15 cellular contexts compared by ENCODE assay signal in genomic region chr20:61256365-61256764, GRCh38. TPM values are rescaled to one million over a fixed set of nuclear protein-coding genes. Genes with fewer than 3 reads are reported as not detected.
DNase-seq lines count a peak whose midpoint lies in the region; FAIRE-seq and TF ChIP-seq lines count a peak whose summit lies in the region.
"Had no signal": no experiment of that assay in that cellular context is flagged by ENCODE, and none has a peak within 500 bp of the region (broad histone marks: within the 10 kb centered on the region; RNA-seq: fewer than 3 reads in every experiment).

No MANE protein-coding gene starts in this region.

- intact Hi-C loops in tibial artery (cut with DNase I; ENCODE audit: low total_unique reads) = no loop called here

- H2AK5ac ChIP-seq in H1 (ENCODE audit: low read depth, low read length) = no peak overlapping the region

- H4K8ac ChIP-seq in H1 (ENCODE audit: extremely low read depth, insufficient read depth, low read length) = no peak overlapping the region

- H2BK12ac ChIP-seq in H1 (ENCODE audit: low read depth, low read length) = 0 out of 2 replicates have a peak overlapping the region, but pooled peaks have one; percentile 46

- H3K36me3 Mint-ChIP-seq in activated naive CD8-positive, alpha-beta T cell = no peaks in the 10 kb centered on the region
- no peaks in the 10 kb centered on the region for H3K36me3 Mint-ChIP-seq in activated naive CD8-positive, alpha-beta T cell treated with anti-CD3 and anti-CD28 coated beads for 36 hours
- H3K36me3 Mint-ChIP-seq in progenitor cell of endocrine pancreas (ENCODE audit: insufficient read depth) = no peaks in the 10 kb centered on the region
- H3K36me3 Mint-ChIP-seq: CD4-positive, CD25-positive, alpha-beta regulatory T cell had no signal

- H3K27me3 ChIP-seq in H1 (replicated peaks in 1 of 4; ENCODE audit: control insufficient read depth in 3 of 4, extremely low read depth in 1 of 4, insufficient read depth in 3 of 4, low read length in 3 of 4) (peaks cover 7 to 41% (median 33%) of the 10 kb centered on the region in 4 experiments), skeletal muscle satellite cell (ENCODE audit: control insufficient read depth, insufficient read depth, low read length) (no peaks in the 10 kb centered on the region), tibial artery (peaks cover 0 to 48% of the 10 kb centered on the region in 2 donors)

- H2AFZ ChIP-seq in H1 (ENCODE audit: low read length) = no peak overlapping the region
- H2AFZ ChIP-seq: GM23248 had no signal

- no peak overlapping the region for H2BK5ac ChIP-seq in H1 (ENCODE audit: low read depth, low read length)

- H3K4me1 ChIP-seq in H1 (replicated peaks in 1 of 4; ENCODE audit: control insufficient read depth in 3 of 4, insufficient read depth in 4 of 4, low read length in 3 of 4) = peaks cover 0 to 13% (median 6%) of the 10 kb centered on the region in 4 experiments; a peak in 5 of 7 replicates
- peaks cover 27% of the 10 kb centered on the region for H3K4me1 ChIP-seq in skeletal muscle satellite cell (ENCODE audit: control insufficient read depth, insufficient read depth, low read length)
- H3K4me1 ChIP-seq in tibial artery = peaks cover 0 to 19% (median 14%) of the 10 kb centered on the region in 4 donors

- no peak for FAIRE-seq in H1 (lab: Jason Lieb, UNC)
- FAIRE-seq: GM12878, GM18507 had no signal

- peaks cover 0 to 5% (median 2%) of the 10 kb centered on the region in 4 experiments; a peak in 1 of 8 replicates for H3K36me3 ChIP-seq in H1 (ENCODE audit: control insufficient read depth in 2 of 4, insufficient read depth in 4 of 4, low read length in 3 of 4)
- H3K36me3 ChIP-seq in skeletal muscle satellite cell (ENCODE audit: insufficient read depth, low read length) = peaks cover 61% of the 10 kb centered on the region
- H3K36me3 ChIP-seq in tibial artery = no peaks in the 10 kb centered on the region

- H3K9me3 ChIP-seq in H1 (ENCODE audit: insufficient read depth in 2 of 2, low read depth in 1 of 2, low read length in 1 of 2) (no peaks in the 10 kb centered on the region), skeletal muscle satellite cell (replicated peaks; ENCODE audit: low read length) (no peaks in the 10 kb centered on the region), tibial artery (no peaks in the 10 kb centered on the region)

- H3K4me1 Mint-ChIP-seq in activated naive CD8-positive, alpha-beta T cell (ENCODE audit: low read depth) = peaks cover 25% of the 10 kb centered on the region
- no peaks in the 10 kb centered on the region for H3K4me1 Mint-ChIP-seq in activated naive CD8-positive, alpha-beta T cell treated with anti-CD3 and anti-CD28 coated beads for 36 hours
- peaks cover 2% of the 10 kb centered on the region for H3K4me1 Mint-ChIP-seq in progenitor cell of endocrine pancreas (ENCODE audit: low read depth)

- no peaks in the 10 kb centered on the region for H3K79me2 ChIP-seq in H1 (ENCODE audit: control insufficient read depth in 1 of 2, insufficient read depth in 2 of 2, low read length in 2 of 2)

- WGBS in H1 (ENCODE audit: extremely low coverage in 1 of 2, insufficient coverage in 1 of 2, insufficient read length in 1 of 2, insufficient replicate concordance in 2 of 2, low coverage in 1 of 2, low lambda C conversion rate in 2 of 2, missing lambda C conversion rate in 1 of 2), 2 experiments = 94% methylated on average over 9 of the region's 9 CpGs; no CpG with 5 or more reads in 1 of the 2 experiments

- no peak overlapping the region for H3K4me3 Mint-ChIP-seq in activated naive CD8-positive, alpha-beta T cell
- H3K4me3 Mint-ChIP-seq in activated naive CD8-positive, alpha-beta T cell treated with anti-CD3 and anti-CD28 coated beads for 36 hours = no peak overlapping the region
- H3K4me3 Mint-ChIP-seq in progenitor cell of endocrine pancreas (ENCODE audit: low read depth) = no peak overlapping the region
- H3K4me3 Mint-ChIP-seq: CD4-positive, CD25-positive, alpha-beta regulatory T cell had no signal

- no peak overlapping the region for H3K23ac ChIP-seq in H1 (ENCODE audit: insufficient read length)

- H3K4me3 ChIP-seq in Jurkat, Clone E6-1 (ENCODE audit: low read length) = peak overlapping the region; percentile 2
- no peak overlapping the region for H3K4me3 ChIP-seq in H1 (ENCODE audit: extremely low read depth in 1 of 4, insufficient read depth in 2 of 4, low read depth in 3 of 4, low read length in 4 of 4)
- no peak overlapping the region for H3K4me3 ChIP-seq in skeletal muscle satellite cell (ENCODE audit: low read length)
- H3K4me3 ChIP-seq in tibial artery = no peak overlapping the region
- H3K4me3 ChIP-seq: GM12878, GM23248 had no signal

- H3K18ac ChIP-seq in H1 (ENCODE audit: extremely low read depth, low read length) = no peak overlapping the region

- H3K23me2 ChIP-seq in H1 (ENCODE audit: low read depth, low read length) = peaks cover 16% of the 10 kb centered on the region; the same call in 1 of the 2 replicates

- H3K4me2 ChIP-seq in H1 (ENCODE audit: insufficient read depth in 1 of 2, low read depth in 2 of 2, low read length in 2 of 2) (no peak overlapping the region), skeletal muscle satellite cell (ENCODE audit: low read length) (peak overlapping the region; percentile 99)

- no peak overlapping the region for H4K91ac ChIP-seq in H1 (replicated peaks; ENCODE audit: insufficient read length, low read length)

- H3K27ac ChIP-seq in H1 (ENCODE audit: low read depth, low read length) (no peak overlapping the region), tibial artery (no peak overlapping the region)
- H3K27ac ChIP-seq: 22Rv1, GM23248 had no signal

- H3K27ac Mint-ChIP-seq in activated naive CD8-positive, alpha-beta T cell = peak overlapping the region; percentile 72
- no peak overlapping the region for H3K27ac Mint-ChIP-seq in activated naive CD8-positive, alpha-beta T cell treated with anti-CD3 and anti-CD28 coated beads for 36 hours
- H3K27ac Mint-ChIP-seq in progenitor cell of endocrine pancreas = no peak overlapping the region
- H3K27ac Mint-ChIP-seq: CD4-positive, CD25-positive, alpha-beta regulatory T cell had no signal

- no peak overlapping the region for H3K14ac ChIP-seq in H1 (ENCODE audit: insufficient read length)

- peaks cover 0 to 4% of the 10 kb centered on the region in 2 experiments for H4K20me1 ChIP-seq in H1 (replicated peaks in 1 of 2; ENCODE audit: control insufficient read depth in 1 of 2, insufficient read depth in 2 of 2, low read length in 2 of 2)

- no peak overlapping the region; the same call in 1 of the 2 replicates for H2BK15ac ChIP-seq in H1 (ENCODE audit: low read length)

- no peak overlapping the region for H4K5ac ChIP-seq in H1 (ENCODE audit: insufficient read length, low read depth, low read length)

- TF ChIP-seq EP300 in H1 (IDR thresholded peaks at IDR 0.05; ENCODE audit: borderline replicate concordance in 1 of 2, low read depth in 2 of 2, low read length in 2 of 2) = no peak

- H3K4ac ChIP-seq in H1 (replicated peaks; ENCODE audit: insufficient read length, low read depth, low read length) = no peak overlapping the region

- no peak for TF ChIP-seq CTCF in H1 (IDR thresholded peaks at IDR 0.05; ENCODE audit: control extremely low read depth in 1 of 3, insufficient read depth in 1 of 3, low read depth in 1 of 3, low read length in 3 of 3)
- TF ChIP-seq CTCF in progenitor cell of endocrine pancreas (IDR thresholded peaks at IDR 0.05; ENCODE audit: unreplicated experiment) = no peak
- no peak for TF ChIP-seq CTCF in tibial artery (IDR thresholded peaks at IDR 0.05)

- H3K79me1 ChIP-seq in H1 (ENCODE audit: low read depth, low read length) = no peaks in the 10 kb centered on the region

- H2BK120ac ChIP-seq in H1 (replicated peaks; ENCODE audit: low read depth, low read length) = no peak overlapping the region

- POLR2A ChIA-PET in H1 (lab: Charles Lee; ENCODE audit: partially characterized antibody) = no interaction called here

- H3K9me3 Mint-ChIP-seq in activated naive CD8-positive, alpha-beta T cell (ENCODE audit: low read depth) = no peaks in the 10 kb centered on the region
- no peaks in the 10 kb centered on the region for H3K9me3 Mint-ChIP-seq in activated naive CD8-positive, alpha-beta T cell treated with anti-CD3 and anti-CD28 coated beads for 36 hours
- no peaks in the 10 kb centered on the region for H3K9me3 Mint-ChIP-seq in progenitor cell of endocrine pancreas (ENCODE audit: low read depth)

- H3K27me3 Mint-ChIP-seq in activated naive CD8-positive, alpha-beta T cell = peaks cover 17% of the 10 kb centered on the region
- peaks cover 39% of the 10 kb centered on the region for H3K27me3 Mint-ChIP-seq in activated naive CD8-positive, alpha-beta T cell treated with anti-CD3 and anti-CD28 coated beads for 36 hours
- H3K27me3 Mint-ChIP-seq in progenitor cell of endocrine pancreas = peaks cover 75% of the 10 kb centered on the region

- no peak overlapping the region for H3K9ac ChIP-seq in H1 (replicated peaks in 1 of 4; ENCODE audit: extremely low read depth in 1 of 4, low read depth in 3 of 4, low read length in 3 of 4)
- no peak overlapping the region for H3K9ac ChIP-seq in skeletal muscle satellite cell (ENCODE audit: low read depth, low read length)
- H3K9ac ChIP-seq: GM23248 had no signal

- TF ChIP-seq RAD21 in H1 (IDR thresholded peaks at IDR 0.05 in 1 of 2, conservative IDR thresholded peaks at IDR 0.05 in 1 of 2; ENCODE audit: low read depth in 2 of 2, low read length in 2 of 2) = no peak

- TF ChIP-seq POLR2A in H1 (IDR thresholded peaks at IDR 0.05; ENCODE audit: control extremely low read depth in 1 of 2, low read depth in 2 of 2, low read length in 2 of 2) = no peak

- CTCF ChIA-PET in H1 (lab: Charles Lee; ENCODE audit: partially characterized antibody) = interaction anchor here (1.2 kb wide), 1 partner anchor 404 kb away, joined by 3 read pairs; no protein-coding TSS in a partner anchor

- no peak overlapping the region for H2BK20ac ChIP-seq in H1 (ENCODE audit: low read length)

- no peak overlapping the region for H3K56ac ChIP-seq in H1 (replicated peaks; ENCODE audit: insufficient read length, low read depth, low read length)

- DNase-seq in activated naive CD8-positive, alpha-beta T cell treated with anti-CD3 and anti-CD28 coated beads for 36 hours = no peak
- no peak for DNase-seq in Jurkat, Clone E6-1 (ENCODE audit: low read depth, low spot score)
- DNase-seq in H1 (ENCODE audit: low read depth in 1 of 2, low spot score in 2 of 2) = no peak
- DNase-seq in progenitor cell of endocrine pancreas (ENCODE audit: low spot score, unreplicated experiment) = no peak
- no peak for DNase-seq in tibial artery
- DNase-seq in NCI-H1105 (lab: John Stamatoyannopoulos, UW) = no peak
- DNase-seq: CD4-positive, CD25-positive, alpha-beta regulatory T cell; DMS53; GM23248; H7 had no signal

RNA-seq across cellular contexts. Expression of gene CDH4, which starts 4.3 kb away (rescaled TPM):
- under 1 TPM; 0.06 to 0.08 TPM for total RNA-seq in activated naive CD8-positive, alpha-beta T cell treated with anti-CD3 and anti-CD28 coated beads for 36 hours
- polyA plus RNA-seq in Jurkat, Clone E6-1 (2012; ENCODE audit: insufficient read depth, insufficient read length) = 3.8 TPM
- total RNA-seq in H1 (2021; fragmentation: NEBNext Ultra II Directional; extraction: Animal tissue kit (Norgen Biotek cat#: 25700)) = 7.4 and 7.9 TPM in 2 replicates
- polyA plus RNA-seq in H1 (2011; rRNA removed) = 4.3 and 6.4 TPM in 2 replicates
- 3.2 TPM for polyA plus RNA-seq in H1 (2011; cell fraction: cytosol; rRNA removed)
- polyA plus RNA-seq in H1 (2011; cell fraction: nucleus; rRNA removed) = 6.0 TPM
- 4.9 to 8.0 TPM (median 7.3 TPM) in 4 replicates for polyA plus RNA-seq in H1 (2012, experiment 1 of 2)
- 5.8 TPM for polyA plus RNA-seq in H1 (2012, experiment 2 of 2)
- polyA plus RNA-seq in H1 (2013, experiment 1 of 2) = 8.3 TPM
- 7.3 TPM for polyA plus RNA-seq in H1 (2013, experiment 2 of 2)
- polyA minus RNA-seq in H1 (2011; rRNA and poly(A)+ RNA removed) = 6.3 and 6.4 TPM in 2 replicates
- polyA minus RNA-seq in H1 (2011; cell fraction: cytosol; rRNA and poly(A)+ RNA removed) = 7.4 TPM
- 5.2 TPM for polyA minus RNA-seq in H1 (2011; cell fraction: nucleus; rRNA and poly(A)+ RNA removed)
- total RNA-seq in skeletal muscle satellite cell (2012; rRNA removed) = 2.0 and 2.5 TPM in 2 replicates
- total RNA-seq in progenitor cell of endocrine pancreas = 0.38 and 0.43 TPM in 2 replicates
- total RNA-seq: GM12878 had no signal
- polyA plus RNA-seq: GM12878 had no signal
